8 cellular contexts compared by ENCODE assay signal in the genomic region with DNA sequence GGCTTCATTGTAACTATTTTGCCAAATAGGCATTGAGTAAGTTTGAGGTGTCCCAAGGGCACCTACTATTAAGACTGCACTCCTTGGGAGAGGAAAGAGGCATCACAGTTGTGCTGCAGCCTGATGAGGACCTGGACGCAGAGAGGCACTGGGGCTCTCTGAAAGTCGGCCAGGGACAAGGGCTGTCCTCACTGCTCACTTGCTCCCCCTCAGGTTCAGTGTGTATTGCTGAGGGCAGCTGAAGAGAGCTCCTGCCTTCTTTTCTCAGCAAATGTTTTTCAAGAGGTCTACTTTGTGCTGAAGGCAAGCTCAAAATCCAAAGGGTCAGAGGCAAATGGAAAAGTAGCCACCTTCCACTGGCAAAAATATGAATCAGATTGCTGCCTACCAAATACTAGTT.
A peak's percentile ranks its signal among the peaks of the same experiment; 100 is the strongest.
DNase-seq lines count a peak whose midpoint lies in the region; ATAC-seq and TF ChIP-seq lines count a peak whose summit lies in the region.

No MANE protein-coding gene starts in this region.

- H3K27me3 ChIP-seq in cardiac muscle cell: no peaks in the 10 kb centered on the region
- H3K27me3 ChIP-seq in right atrium auricular region: no peaks in the 10 kb centered on the region
- no peaks in the 10 kb centered on the region for H3K27me3 ChIP-seq in OCI-LY1 (ENCODE audit: insufficient read depth, low read length)
- H3K27me3 ChIP-seq in stomach: no peaks in the 10 kb centered on the region
- no peaks in the 10 kb centered on the region for H3K27me3 ChIP-seq in naive thymus-derived CD4-positive, alpha-beta T cell (ENCODE audit: control insufficient read depth in 2 of 2, insufficient read depth in 2 of 2, low read length in 2 of 2)

- H3K27ac ChIP-seq in cardiac muscle cell (no peak overlapping the region), right atrium auricular region (no peak overlapping the region), OCI-LY1 (ENCODE audit: low read depth, low read length, poor library complexity, severe bottlenecking) (no peak overlapping the region), stomach (no peak overlapping the region)
- H3K27ac ChIP-seq in naive thymus-derived CD4-positive, alpha-beta T cell (ENCODE audit: low read depth, low read length): no peak overlapping the region

- peaks cover 0 to 6% (median 0%) of the 10 kb centered on the region in 5 donors for H3K27me3 Mint-ChIP-seq in naive thymus-derived CD4-positive, alpha-beta T cell

- H3K9ac ChIP-seq in OCI-LY1 (ENCODE audit: low read length): no peak overlapping the region

- peak; percentile 58 for TF ChIP-seq CTCF in cardiac muscle cell (IDR thresholded peaks at IDR 0.05; ENCODE audit: low read depth, low read length)
- TF ChIP-seq CTCF in right atrium auricular region (IDR thresholded peaks at IDR 0.05): no peak
- peak; percentile 32; the same call in 1 of the 2 replicates for TF ChIP-seq CTCF in OCI-LY1 (IDR thresholded peaks at IDR 0.05; ENCODE audit: low read length)
- peak; percentile 59 for TF ChIP-seq CTCF in fibroblast of villous mesenchyme (IDR thresholded peaks at IDR 0.05; ENCODE audit: insufficient read depth, low read depth, low read length)
- TF ChIP-seq CTCF in stomach (IDR thresholded peaks at IDR 0.05): peak in 4 of 7 experiments; percentile 10 to 24 (median 18)

- H3K27ac Mint-ChIP-seq in naive thymus-derived CD4-positive, alpha-beta T cell: no peak overlapping the region

- no peaks in the 10 kb centered on the region for H3K36me3 Mint-ChIP-seq in naive thymus-derived CD4-positive, alpha-beta T cell

- no peaks in the 10 kb centered on the region for H3K9me3 ChIP-seq in cardiac muscle cell (ENCODE audit: low read depth)
- no peaks in the 10 kb centered on the region for H3K9me3 ChIP-seq in right atrium auricular region
- H3K9me3 ChIP-seq in OCI-LY1 (ENCODE audit: low read length): no peaks in the 10 kb centered on the region
- H3K9me3 ChIP-seq in stomach: no peaks in the 10 kb centered on the region
- no peaks in the 10 kb centered on the region for H3K9me3 ChIP-seq in naive thymus-derived CD4-positive, alpha-beta T cell (ENCODE audit: control insufficient read depth in 2 of 3, low read length in 3 of 3)

- no peaks in the 10 kb centered on the region for H3K79me2 ChIP-seq in OCI-LY1 (ENCODE audit: insufficient read depth, low read length)

- no peak for TF ChIP-seq EP300 in stomach (IDR thresholded peaks at IDR 0.05)

- H3K4me3 ChIP-seq in cardiac muscle cell: no peak overlapping the region
- no peak overlapping the region for H3K4me3 ChIP-seq in right atrium auricular region
- H3K4me3 ChIP-seq in OCI-LY1 (ENCODE audit: low read depth, low read length, poor library complexity, severe bottlenecking): no peak overlapping the region
- no peak overlapping the region for H3K4me3 ChIP-seq in fibroblast of villous mesenchyme (ENCODE audit: low read depth, low read length)
- no peak overlapping the region for H3K4me3 ChIP-seq in stomach
- H3K4me3 ChIP-seq in naive thymus-derived CD4-positive, alpha-beta T cell (ENCODE audit: low read length): no peak overlapping the region

- no peaks in the 10 kb centered on the region for H3K4me1 ChIP-seq in cardiac muscle cell (ENCODE audit: low read depth)
- no peaks in the 10 kb centered on the region for H3K4me1 ChIP-seq in right atrium auricular region
- H3K4me1 ChIP-seq in OCI-LY1 (ENCODE audit: insufficient read depth, low read length, severe bottlenecking): no peaks in the 10 kb centered on the region
- H3K4me1 ChIP-seq in stomach: peaks cover 0 to 5% (median 2%) of the 10 kb centered on the region in 4 donors
- no peaks in the 10 kb centered on the region for H3K4me1 ChIP-seq in naive thymus-derived CD4-positive, alpha-beta T cell (ENCODE audit: control insufficient read depth in 2 of 2, insufficient read depth in 2 of 2, low read length in 2 of 2)

- no peaks in the 10 kb centered on the region for H3F3A ChIP-seq in OCI-LY1 (ENCODE audit: insufficient read depth, low read length)

- H3K4me1 Mint-ChIP-seq in naive thymus-derived CD4-positive, alpha-beta T cell: no peaks in the 10 kb centered on the region

- WGBS in stomach, 5 donors: 13 to 30% (median 16%) methylated on average over 2 of the region's 2 CpGs

- H3K4me2 ChIP-seq in OCI-LY1 (ENCODE audit: low read length): no peak overlapping the region

- no peaks in the 10 kb centered on the region for H3K9me2 ChIP-seq in OCI-LY1 (ENCODE audit: low read depth, low read length)

- no peaks in the 10 kb centered on the region for H3K36me3 ChIP-seq in cardiac muscle cell
- H3K36me3 ChIP-seq in right atrium auricular region: no peaks in the 10 kb centered on the region
- no peaks in the 10 kb centered on the region for H3K36me3 ChIP-seq in OCI-LY1 (ENCODE audit: insufficient read depth, low read length)
- H3K36me3 ChIP-seq in stomach: no peaks in the 10 kb centered on the region
- H3K36me3 ChIP-seq in naive thymus-derived CD4-positive, alpha-beta T cell (ENCODE audit: control insufficient read depth in 2 of 3, insufficient read depth in 3 of 3, low read length in 3 of 3): no peaks in the 10 kb centered on the region

- intact Hi-C loops in stomach (cut with DNase I; ENCODE audit: low total_unique reads): no loop called here
- intact Hi-C loops in naive thymus-derived CD4-positive, alpha-beta T cell (cut with micrococcal nuclease): no loop called here

- no peak for TF ChIP-seq POLR2A in stomach (IDR thresholded peaks at IDR 0.05)

- ATAC-seq in HG02759 (IDR thresholded peaks at IDR 0.05; ENCODE audit: unreplicated experiment): peak; percentile 86
- ATAC-seq in naive thymus-derived CD4-positive, alpha-beta T cell: no peak

- H2AFZ ChIP-seq in OCI-LY1 (ENCODE audit: low read length): no peak overlapping the region

- H3K4me3 Mint-ChIP-seq in naive thymus-derived CD4-positive, alpha-beta T cell: no peak overlapping the region

- CTCF ChIA-PET in naive thymus-derived CD4-positive, alpha-beta T cell (lab: Charles Lee): no interaction called here

- POLR2A ChIA-PET in naive thymus-derived CD4-positive, alpha-beta T cell (lab: Charles Lee): no interaction called here

- H4K20me1 ChIP-seq in OCI-LY1 (ENCODE audit: insufficient read depth, low read length): no peaks in the 10 kb centered on the region

- peaks cover 0 to 3% (median 0%) of the 10 kb centered on the region in 11 donors for H3K9me3 Mint-ChIP-seq in naive thymus-derived CD4-positive, alpha-beta T cell

- DNase-seq in cardiac muscle cell (ENCODE audit: low read depth in 1 of 2, low spot score in 1 of 2): peak; percentile 43 to 76
- DNase-seq in right atrium auricular region (ENCODE audit: low spot score): no peak
- peak; percentile 6 for DNase-seq in fibroblast of villous mesenchyme (ENCODE audit: low read depth)
- DNase-seq in stomach: peak; percentile 46
- DNase-seq in naive thymus-derived CD4-positive, alpha-beta T cell: no peak
- DNase-seq in NCI-H2196 (lab: John Stamatoyannopoulos, UW; ENCODE audit: unreplicated experiment): no peak

Comparison
In these comparisons a context has a peak if more than half of its experiments do, and no peak if none do; other contexts are left out.
1. DNase-seq: peak in cardiac muscle cell (2 of 2), fibroblast of villous mesenchyme (single experiment) and stomach (single experiment); none in right atrium auricular region (single experiment), naive thymus-derived CD4-positive, alpha-beta T cell (0 of 9) and NCI-H2196 (single experiment).
2. CTCF ChIP-seq: peak in cardiac muscle cell (single experiment), OCI-LY1 (single experiment), fibroblast of villous mesenchyme (single experiment) and stomach (4 of 7); none in right atrium auricular region (0 of 2).